In genomic region chr3:82053236-82053635, GRCh38 we compare ENCODE assay signal across 28 cellular contexts.
"Had no signal": no experiment of that assay in that cellular context is flagged by ENCODE, and none has a peak within 500 bp of the region (broad histone marks: within the 10 kb centered on the region; RNA-seq: fewer than 3 reads in every experiment).

No MANE protein-coding gene starts in this region.

- DNase-seq: activated CD4-positive, alpha-beta memory T cell treated with anti-CD3 and anti-CD28 coated beads, Interleukin-2, amount 10 ng/mL, durations not matched to agents 7 days and 5 days; activated CD4-positive, alpha-beta T cell treated with anti-CD3 and anti-CD28 coated beads for 36 hours; activated CD4-positive, alpha-beta T cell treated with anti-CD3 and anti-CD28 coated beads, Interleukin-2, amount 10 ng/mL, durations not matched to agents 24 days and 14 days; activated CD4-positive, CD25-positive, alpha-beta regulatory T cell; activated CD4-positive, CD25-positive, alpha-beta regulatory T cell treated with anti-CD3 and anti-CD28 coated beads, Interleukin-2, amount 50 U/mL, for 72 hours; activated CD8-positive, alpha-beta memory T cell treated with anti-CD3 and anti-CD28 coated beads, Interleukin-2, amount 50 U/mL, for 48 hours; activated gamma-delta T cell treated with Interleukin-2 at 50 U/mL for 16 hours; activated naive CD4-positive, alpha-beta T cell treated with anti-CD3 and anti-CD28 coated beads, Interleukin-2, amount 50 U/mL, for 16 hours; activated naive CD4-positive, alpha-beta T cell treated with Interleukin-2 at 50 U/mL for 16 hours; activated T-cell treated with anti-CD3 and anti-CD28 coated beads for 4 hours; activated T-cell treated with anti-CD3 and anti-CD28 coated beads, Interleukin-2, amount 50 U/mL, for 24 hours; activated T-cell treated with anti-CD3 and anti-CD28 coated beads, Interleukin-2, amount 50 U/mL, for 72 hours; amniotic stem cell; anterior cingulate cortex; brain microvascular endothelial cell; central memory CD4-positive, alpha-beta T cell; cerebellar nuclear complex; colonic mucosa; effector CD8-positive, alpha-beta T cell; endodermal cell; esophagus squamous epithelium; foreskin keratinocyte; gastrocnemius medialis; glutamatergic neuron; heart left ventricle; T-helper 2 cell had no signal

- H3K4me3 ChIP-seq: cardiac muscle cell, colonic mucosa, esophagus squamous epithelium, gastrocnemius medialis, heart left ventricle had no signal

- FAIRE-seq: astrocyte had no signal
